Comparison of ENCODE assay signal across 20 cellular contexts in genomic region chr6:53130891-53131290, GRCh38. TPM values are rescaled to one million over a fixed set of nuclear protein-coding genes. Genes with fewer than 3 reads are reported as not detected.
DNase-seq lines count a peak whose midpoint lies in the region; ATAC-seq and TF ChIP-seq lines count a peak whose summit lies in the region.
"Had no signal": no experiment of that assay in that cellular context is flagged by ENCODE, and none has a peak within 500 bp of the region (broad histone marks: within the 10 kb centered on the region; RNA-seq: fewer than 3 reads in every experiment).

No MANE protein-coding gene starts in this region.

- H3K4me3 ChIP-seq in GM23338 = no peak overlapping the region
- H3K4me3 ChIP-seq in esophagus muscularis mucosa = no peak overlapping the region
- H3K4me3 ChIP-seq: GM23248, K562 had no signal

- H3K9me2 ChIP-seq in GM23338 (ENCODE audit: insufficient read depth) = no peaks in the 10 kb centered on the region

- peaks cover 2% of the 10 kb centered on the region for H3K27me3 Mint-ChIP-seq in GM23338 (ENCODE audit: insufficient read depth, low read depth, poor library complexity)

- H3K9me3 ChIP-seq in esophagus muscularis mucosa = no peaks in the 10 kb centered on the region
- H3K9me3 ChIP-seq: Caco-2 had no signal

- ATAC-seq in GM23338 = no peak
- no peak for ATAC-seq in HG03354 (IDR thresholded peaks at IDR 0.05; ENCODE audit: poor library complexity, severe bottlenecking, unreplicated experiment)
- ATAC-seq: K562 had no signal

- no peak overlapping the region for H3K4me3 Mint-ChIP-seq in GM23338
- H3K4me3 Mint-ChIP-seq: CD4-positive, alpha-beta T cell had no signal

- no peaks in the 10 kb centered on the region for H3K9me3 Mint-ChIP-seq in GM23338
- H3K9me3 Mint-ChIP-seq: CD4-positive, alpha-beta T cell had no signal

- H3K27me3 ChIP-seq in GM23338 (ENCODE audit: insufficient read depth) (no peaks in the 10 kb centered on the region), esophagus muscularis mucosa (no peaks in the 10 kb centered on the region)

- H3K36me3 Mint-ChIP-seq in GM23338 (ENCODE audit: low read depth) = no peaks in the 10 kb centered on the region

- no peaks in the 10 kb centered on the region for H3K4me1 Mint-ChIP-seq in GM23338

- H2AFZ ChIP-seq in GM23338 = peak overlapping the region; percentile 52; the same call in 1 of the 2 replicates
- H2AFZ ChIP-seq: GM23248 had no signal

- H3K4me2 ChIP-seq in GM23338 = no peak overlapping the region

- no peaks in the 10 kb centered on the region for H3K79me2 ChIP-seq in GM23338 (replicated peaks; ENCODE audit: insufficient read depth)

- H3K36me3 ChIP-seq in GM23338 (ENCODE audit: insufficient read depth) (no peaks in the 10 kb centered on the region), esophagus muscularis mucosa (no peaks in the 10 kb centered on the region)

- no peaks in the 10 kb centered on the region for H3F3A ChIP-seq in GM23338 (replicated peaks; ENCODE audit: low read depth)

- no peak for TF ChIP-seq EP300 in esophagus muscularis mucosa (IDR thresholded peaks at IDR 0.05)

- TF ChIP-seq CTCF in GM23338 (conservative IDR thresholded peaks at IDR 0.05; ENCODE audit: low read depth in 2 of 2) = no peak
- no peak for TF ChIP-seq CTCF in esophagus muscularis mucosa (IDR thresholded peaks at IDR 0.05)

- no peak for DNase-seq in GM23338 (ENCODE audit: low spot score)
- peak; percentile 71 for DNase-seq in NCI-H69 (lab: John Stamatoyannopoulos, UW)
- no peak for DNase-seq in esophagus muscularis mucosa (ENCODE audit: extremely low spot score)
- DNase-seq in left kidney (ENCODE audit: low read depth, low spot score) = peak; percentile 15
- no peak for DNase-seq in SW 1271 (lab: John Stamatoyannopoulos, UW)
- no peak for DNase-seq in AML-193 (lab: John Stamatoyannopoulos, UW)
- DNase-seq: ACHN; Caco-2; CD4-positive, alpha-beta T cell; DMS153; DMS79; GDM1; GM23248; HCEC 1CT; IMR-90 had no signal

- TF ChIP-seq POLR2A in esophagus muscularis mucosa (IDR thresholded peaks at IDR 0.05; ENCODE audit: low read depth) = no peak

- intact Hi-C loops in esophagus muscularis mucosa (cut with DNase I) = no loop called here

- H3K4me1 ChIP-seq in GM23338 (ENCODE audit: insufficient read depth) (no peaks in the 10 kb centered on the region), esophagus muscularis mucosa (peaks cover 0 to 41% (median 36%) of the 10 kb centered on the region in 4 donors)

- H4K20me1 ChIP-seq in GM23338 (replicated peaks; ENCODE audit: insufficient read depth) = no peaks in the 10 kb centered on the region

- 71% methylated on average over 2 of the region's 2 CpGs for WGBS in esophagus muscularis mucosa

- H3K27ac ChIP-seq in GM23338 (ENCODE audit: low read depth) (no peak overlapping the region), esophagus muscularis mucosa (replicated peaks in 1 of 4) (peak overlapping the region; percentile 13 to 48 (median 36))
- H3K27ac ChIP-seq: C4-2B, GM23248, HL-60 had no signal

- no peak overlapping the region for H3K27ac Mint-ChIP-seq in GM23338
- H3K27ac Mint-ChIP-seq: CD4-positive, alpha-beta T cell had no signal

TF ChIP-seq in GM23338, 12 proteins besides CTCF, POLR2A, EP300 and RAD21:
- no peak for TF ChIP-seq STAT1 (IDR thresholded peaks at IDR 0.05; ENCODE audit: unreplicated experiment)
- TF ChIP-seq CREB1 (CRISPR knock-in tag; IDR thresholded peaks at IDR 0.05; ENCODE audit: low read depth) = no peak
- TF ChIP-seq NANOG (IDR thresholded peaks at IDR 0.05; ENCODE audit: borderline replicate concordance) = no peak
- TF ChIP-seq POLR2AphosphoS5 (IDR thresholded peaks at IDR 0.05; ENCODE audit: low read depth) = no peak
- no peak for TF ChIP-seq ZNF462 (CRISPR knock-in tag; IDR thresholded peaks at IDR 0.05)
- TF ChIP-seq ZNF114 (CRISPR knock-in tag; IDR thresholded peaks at IDR 0.05) = no peak
- TF ChIP-seq, protein P1, sequence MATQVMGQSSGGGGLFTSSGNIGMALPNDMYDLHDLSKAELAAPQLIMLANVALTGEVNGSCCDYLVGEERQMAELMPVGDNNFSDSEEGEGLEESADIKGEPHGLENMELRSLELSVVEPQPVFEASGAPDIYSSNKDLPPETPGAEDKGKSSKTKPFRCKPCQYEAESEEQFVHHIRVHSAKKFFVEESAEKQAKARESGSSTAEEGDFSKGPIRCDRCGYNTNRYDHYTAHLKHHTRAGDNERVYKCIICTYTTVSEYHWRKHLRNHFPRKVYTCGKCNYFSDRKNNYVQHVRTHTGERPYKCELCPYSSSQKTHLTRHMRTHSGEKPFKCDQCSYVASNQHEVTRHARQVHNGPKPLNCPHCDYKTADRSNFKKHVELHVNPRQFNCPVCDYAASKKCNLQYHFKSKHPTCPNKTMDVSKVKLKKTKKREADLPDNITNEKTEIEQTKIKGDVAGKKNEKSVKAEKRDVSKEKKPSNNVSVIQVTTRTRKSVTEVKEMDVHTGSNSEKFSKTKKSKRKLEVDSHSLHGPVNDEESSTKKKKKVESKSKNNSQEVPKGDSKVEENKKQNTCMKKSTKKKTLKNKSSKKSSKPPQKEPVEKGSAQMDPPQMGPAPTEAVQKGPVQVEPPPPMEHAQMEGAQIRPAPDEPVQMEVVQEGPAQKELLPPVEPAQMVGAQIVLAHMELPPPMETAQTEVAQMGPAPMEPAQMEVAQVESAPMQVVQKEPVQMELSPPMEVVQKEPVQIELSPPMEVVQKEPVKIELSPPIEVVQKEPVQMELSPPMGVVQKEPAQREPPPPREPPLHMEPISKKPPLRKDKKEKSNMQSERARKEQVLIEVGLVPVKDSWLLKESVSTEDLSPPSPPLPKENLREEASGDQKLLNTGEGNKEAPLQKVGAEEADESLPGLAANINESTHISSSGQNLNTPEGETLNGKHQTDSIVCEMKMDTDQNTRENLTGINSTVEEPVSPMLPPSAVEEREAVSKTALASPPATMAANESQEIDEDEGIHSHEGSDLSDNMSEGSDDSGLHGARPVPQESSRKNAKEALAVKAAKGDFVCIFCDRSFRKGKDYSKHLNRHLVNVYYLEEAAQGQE (IDR thresholded peaks at IDR 0.05; ENCODE audit: unreplicated experiment) = no peak
- no peak for TF ChIP-seq EZH2 (IDR thresholded peaks at IDR 0.05; ENCODE audit: low read depth, unreplicated experiment)
- no peak for TF ChIP-seq EZH2phosphoT487 (IDR thresholded peaks at IDR 0.05; ENCODE audit: unreplicated experiment)

RNA-seq across cellular contexts. Expression of gene GCM1, which starts 17.8 kb away (rescaled TPM):
- not detected in 2 replicates for total RNA-seq in GM23338 (2014; rRNA removed; shearing (Covaris generic))
- polyA plus RNA-seq in GM23338 (2016; fragmentation: Nextera tagmentation; extraction: Ambion mirVana) = not detected in 2 replicates
- total RNA-seq in esophagus muscularis mucosa = under 1 TPM in 1 of 4 donors, not detected in 3; 0.32 TPM
- total RNA-seq: GM23248, IMR-90, K562 had no signal
- polyA plus RNA-seq: BJ, GM23248, IMR-90, K562 had no signal

Comparison
In these comparisons a context has a peak if more than half of its experiments do, and no peak if none do; other contexts are left out.
1. DNase-seq: peak in NCI-H69 (single experiment) and left kidney (single experiment); none in GM23338 (single experiment), esophagus muscularis mucosa (single experiment), SW 1271 (0 of 2) and AML-193 (0 of 2).